ENCODE assay signal across 1 cellular context in the genomic region with DNA sequence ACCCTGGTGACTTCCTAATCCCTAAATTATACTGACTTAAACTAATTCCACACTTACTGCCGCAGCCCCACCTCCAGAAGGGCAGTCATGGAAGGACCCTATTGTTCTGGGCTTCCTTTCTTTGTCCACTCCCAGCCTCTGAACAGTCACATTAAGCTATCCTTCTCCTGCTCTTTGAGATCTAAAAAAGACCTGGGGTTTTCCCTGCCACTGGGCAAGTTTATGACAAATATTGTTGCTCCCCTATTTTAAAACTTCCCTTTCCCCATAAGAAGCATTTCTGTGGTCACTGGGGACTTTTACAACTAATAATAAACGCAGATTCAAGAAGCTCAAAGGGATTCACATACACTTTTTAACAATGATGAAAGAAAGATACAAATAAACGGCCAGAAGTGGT.
TF ChIP-seq lines count a peak whose summit lies in the region.

No MANE protein-coding gene starts in this region.

TF ChIP-seq in WTC11, 78 proteins besides CTCF, POLR2A, EP300 and RAD21 (continued from another document):
- TF ChIP-seq, protein P1, sequence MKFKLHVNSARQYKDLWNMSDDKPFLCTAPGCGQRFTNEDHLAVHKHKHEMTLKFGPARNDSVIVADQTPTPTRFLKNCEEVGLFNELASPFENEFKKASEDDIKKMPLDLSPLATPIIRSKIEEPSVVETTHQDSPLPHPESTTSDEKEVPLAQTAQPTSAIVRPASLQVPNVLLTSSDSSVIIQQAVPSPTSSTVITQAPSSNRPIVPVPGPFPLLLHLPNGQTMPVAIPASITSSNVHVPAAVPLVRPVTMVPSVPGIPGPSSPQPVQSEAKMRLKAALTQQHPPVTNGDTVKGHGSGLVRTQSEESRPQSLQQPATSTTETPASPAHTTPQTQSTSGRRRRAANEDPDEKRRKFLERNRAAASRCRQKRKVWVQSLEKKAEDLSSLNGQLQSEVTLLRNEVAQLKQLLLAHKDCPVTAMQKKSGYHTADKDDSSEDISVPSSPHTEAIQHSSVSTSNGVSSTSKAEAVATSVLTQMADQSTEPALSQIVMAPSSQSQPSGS (CRISPR knock-in tag; IDR thresholded peaks at IDR 0.05; ENCODE audit: borderline replicate concordance, low read depth): no peak
- TF ChIP-seq ZNF423 (CRISPR knock-in tag; IDR thresholded peaks at IDR 0.05) (no peak), SMAD4 (CRISPR knock-in tag; IDR thresholded peaks at IDR 0.05) (no peak), ATF1 (CRISPR knock-in tag; IDR thresholded peaks at IDR 0.05) (no peak)
- TF ChIP-seq, protein P2, sequence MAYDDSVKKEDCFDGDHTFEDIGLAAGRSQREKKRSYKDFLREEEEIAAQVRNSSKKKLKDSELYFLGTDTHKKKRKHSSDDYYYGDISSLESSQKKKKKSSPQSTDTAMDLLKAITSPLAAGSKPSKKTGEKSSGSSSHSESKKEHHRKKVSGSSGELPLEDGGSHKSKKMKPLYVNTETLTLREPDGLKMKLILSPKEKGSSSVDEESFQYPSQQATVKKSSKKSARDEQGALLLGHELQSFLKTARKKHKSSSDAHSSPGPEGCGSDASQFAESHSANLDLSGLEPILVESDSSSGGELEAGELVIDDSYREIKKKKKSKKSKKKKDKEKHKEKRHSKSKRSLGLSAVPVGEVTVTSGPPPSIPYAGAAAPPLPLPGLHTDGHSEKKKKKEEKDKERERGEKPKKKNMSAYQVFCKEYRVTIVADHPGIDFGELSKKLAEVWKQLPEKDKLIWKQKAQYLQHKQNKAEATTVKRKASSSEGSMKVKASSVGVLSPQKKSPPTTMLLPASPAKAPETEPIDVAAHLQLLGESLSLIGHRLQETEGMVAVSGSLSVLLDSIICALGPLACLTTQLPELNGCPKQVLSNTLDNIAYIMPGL (CRISPR knock-in tag; IDR thresholded peaks at IDR 0.05): no peak
- TF ChIP-seq, protein P3, sequence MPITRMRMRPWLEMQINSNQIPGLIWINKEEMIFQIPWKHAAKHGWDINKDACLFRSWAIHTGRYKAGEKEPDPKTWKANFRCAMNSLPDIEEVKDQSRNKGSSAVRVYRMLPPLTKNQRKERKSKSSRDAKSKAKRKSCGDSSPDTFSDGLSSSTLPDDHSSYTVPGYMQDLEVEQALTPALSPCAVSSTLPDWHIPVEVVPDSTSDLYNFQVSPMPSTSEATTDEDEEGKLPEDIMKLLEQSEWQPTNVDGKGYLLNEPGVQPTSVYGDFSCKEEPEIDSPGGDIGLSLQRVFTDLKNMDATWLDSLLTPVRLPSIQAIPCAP (CRISPR knock-in tag; IDR thresholded peaks at IDR 0.05): no peak
- TF ChIP-seq, protein P4, sequence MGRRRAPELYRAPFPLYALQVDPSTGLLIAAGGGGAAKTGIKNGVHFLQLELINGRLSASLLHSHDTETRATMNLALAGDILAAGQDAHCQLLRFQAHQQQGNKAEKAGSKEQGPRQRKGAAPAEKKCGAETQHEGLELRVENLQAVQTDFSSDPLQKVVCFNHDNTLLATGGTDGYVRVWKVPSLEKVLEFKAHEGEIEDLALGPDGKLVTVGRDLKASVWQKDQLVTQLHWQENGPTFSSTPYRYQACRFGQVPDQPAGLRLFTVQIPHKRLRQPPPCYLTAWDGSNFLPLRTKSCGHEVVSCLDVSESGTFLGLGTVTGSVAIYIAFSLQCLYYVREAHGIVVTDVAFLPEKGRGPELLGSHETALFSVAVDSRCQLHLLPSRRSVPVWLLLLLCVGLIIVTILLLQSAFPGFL (CRISPR knock-in tag; IDR thresholded peaks at IDR 0.05; ENCODE audit: borderline replicate concordance): no peak
- TF ChIP-seq, protein P5, sequence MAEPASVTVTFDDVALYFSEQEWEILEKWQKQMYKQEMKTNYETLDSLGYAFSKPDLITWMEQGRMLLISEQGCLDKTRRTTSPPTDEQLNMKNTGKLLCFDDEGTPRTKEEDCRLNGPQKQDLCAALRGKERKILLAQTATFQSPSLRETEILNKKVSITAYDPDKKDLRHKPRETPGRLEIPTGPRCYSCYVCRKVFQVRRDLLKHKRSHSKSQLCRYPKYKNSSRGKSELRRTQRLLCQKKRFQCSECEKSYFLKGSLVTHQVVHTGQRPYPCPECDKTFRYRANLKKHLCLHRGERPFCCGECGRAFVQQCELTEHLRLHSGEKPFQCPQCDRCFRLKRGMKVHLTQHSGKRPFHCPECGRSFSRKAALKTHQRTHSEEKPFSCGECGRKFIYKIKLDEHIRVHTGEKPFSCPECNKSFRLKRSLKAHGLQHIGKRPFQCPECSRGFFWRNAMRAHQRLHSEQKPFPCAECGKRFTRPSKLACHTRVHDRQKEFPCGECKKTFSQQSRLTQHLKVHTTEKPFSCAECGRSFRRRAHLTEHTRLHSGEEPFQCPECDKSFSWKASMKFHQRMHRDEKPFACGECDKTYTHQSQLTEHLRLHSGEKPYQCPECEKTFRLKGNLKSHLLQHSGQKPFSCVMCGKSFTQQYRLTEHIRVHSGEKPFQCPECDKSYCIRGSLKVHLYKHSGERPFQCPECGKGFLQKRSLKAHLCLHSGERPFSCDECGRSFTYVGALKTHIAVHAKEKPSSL (CRISPR knock-in tag; conservative IDR thresholded peaks at IDR 0.05): no peak
TF ChIP-seq in WTC11: peak in this region for 0.
